ENCODE assay signal across 15 cellular contexts in genomic region chr16:12547608-12547922, GRCh38.
A peak's percentile ranks its signal among the peaks of the same experiment; 100 is the strongest.
DNase-seq lines count a peak whose midpoint lies in the region; ATAC-seq lines count a peak whose summit lies in the region.
"Had no signal": no experiment of that assay in that cellular context is flagged by ENCODE, and none has a peak within 500 bp of the region (broad histone marks: within the 10 kb centered on the region; RNA-seq: fewer than 3 reads in every experiment).

No MANE protein-coding gene starts in this region.

- H3K4me1 Mint-ChIP-seq in dendritic cell treated with granulocyte-macrophage colony-stimulating factor and Interleukin-4, amounts not matched to agents 40 ng/mL and 50 ng/mL, for 4 days (ENCODE audit: low read depth) = peaks cover 70% of the 10 kb centered on the region

- H3K9me3 Mint-ChIP-seq in dendritic cell treated with granulocyte-macrophage colony-stimulating factor and Interleukin-4, amounts not matched to agents 40 ng/mL and 50 ng/mL, for 4 days = no peaks in the 10 kb centered on the region
- H3K9me3 Mint-ChIP-seq: endodermal cell; naive thymus-derived CD8-positive, alpha-beta T cell had no signal

- no peak overlapping the region for H3K4me3 Mint-ChIP-seq in dendritic cell treated with granulocyte-macrophage colony-stimulating factor and Interleukin-4, amounts not matched to agents 40 ng/mL and 50 ng/mL, for 4 days
- H3K4me3 Mint-ChIP-seq: endodermal cell; naive thymus-derived CD8-positive, alpha-beta T cell had no signal

- H3K36me3 Mint-ChIP-seq in dendritic cell treated with granulocyte-macrophage colony-stimulating factor and Interleukin-4, amounts not matched to agents 40 ng/mL and 50 ng/mL, for 4 days (ENCODE audit: low read depth) = peaks cover 25% of the 10 kb centered on the region
- H3K36me3 Mint-ChIP-seq: naive thymus-derived CD8-positive, alpha-beta T cell had no signal

- ATAC-seq in GM18907 (IDR thresholded peaks at IDR 0.05; ENCODE audit: unreplicated experiment) = peak; percentile 23
- ATAC-seq in GM21515 (IDR thresholded peaks at IDR 0.05; ENCODE audit: unreplicated experiment) = peak; percentile 13
- peak; percentile 28 for ATAC-seq in HG03139 (IDR thresholded peaks at IDR 0.05; ENCODE audit: unreplicated experiment)
- no peak for ATAC-seq in Right ventricle myocardium superior (ENCODE audit: poor library complexity)
- ATAC-seq: gastroesophageal sphincter; naive thymus-derived CD8-positive, alpha-beta T cell; right cardiac atrium had no signal

- no peaks in the 10 kb centered on the region for H3K27me3 Mint-ChIP-seq in dendritic cell treated with granulocyte-macrophage colony-stimulating factor and Interleukin-4, amounts not matched to agents 40 ng/mL and 50 ng/mL, for 4 days
- H3K27me3 Mint-ChIP-seq: naive thymus-derived CD8-positive, alpha-beta T cell had no signal

- intact Hi-C loops in dendritic cell treated with granulocyte-macrophage colony-stimulating factor and Interleukin-4, amounts not matched to agents 40 ng/mL and 50 ng/mL, for 4 days (cut with micrococcal nuclease) = loop anchor here (5.0 kb wide), 1 partner anchor 90 kb away; no protein-coding TSS in a partner anchor
- intact Hi-C loops in Right ventricle myocardium superior (cut with DNase I) = no loop called here

- DNase-seq in NCI-H748 (lab: John Stamatoyannopoulos, UW; ENCODE audit: unreplicated experiment) (no peak), Right ventricle myocardium superior (no peak), GM19238 (ENCODE audit: insufficient read length, low spot score) (no peak)
- DNase-seq: activated CD4-positive, CD25-positive, alpha-beta regulatory T cell; brain microvascular endothelial cell; COR-L47; endodermal cell; naive thymus-derived CD8-positive, alpha-beta T cell; NCI-H446 treated with DMSO at 0.1 percent for 48 hours had no signal

- peak overlapping the region; percentile 76 for H3K27ac Mint-ChIP-seq in dendritic cell treated with granulocyte-macrophage colony-stimulating factor and Interleukin-4, amounts not matched to agents 40 ng/mL and 50 ng/mL, for 4 days
- H3K27ac Mint-ChIP-seq: endodermal cell had no signal
